10 cellular contexts compared by ENCODE assay signal in the genomic region with DNA sequence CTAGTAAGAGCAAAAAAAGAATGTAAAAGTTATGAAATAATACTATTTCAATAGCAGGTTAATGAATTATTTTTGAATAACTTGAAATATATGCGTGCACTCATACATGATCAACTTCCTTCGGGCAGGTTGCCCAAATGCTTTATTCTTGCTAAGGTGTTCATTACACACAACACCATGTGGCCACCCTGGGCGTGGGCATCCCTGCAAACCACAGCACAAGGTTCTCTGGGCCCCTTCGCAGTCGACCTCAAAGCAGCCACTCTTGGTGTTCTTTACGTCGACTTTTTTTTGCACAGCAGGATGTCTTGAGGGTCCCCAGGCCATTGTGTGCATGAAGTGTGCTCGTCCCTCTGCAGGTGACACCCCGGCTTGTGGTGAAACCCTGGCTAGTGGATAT.
A peak's percentile ranks its signal among the peaks of the same experiment; 100 is the strongest.
DNase-seq lines count a peak whose midpoint lies in the region; ATAC-seq and TF ChIP-seq lines count a peak whose summit lies in the region.
"Had no signal": no experiment of that assay in that cellular context is flagged by ENCODE, and none has a peak within 500 bp of the region (broad histone marks: within the 10 kb centered on the region; RNA-seq: fewer than 3 reads in every experiment).

No MANE protein-coding gene starts in this region.

- no peaks in the 10 kb centered on the region for H3K27me3 Mint-ChIP-seq in Calu3 (ENCODE audit: unreplicated experiment)
- H3K27me3 Mint-ChIP-seq in activated T-helper 17 cell treated with anti-CD3 and anti-CD28 coated beads, Interleukin-2, amount 50 U/mL, for 72 hours, result no peaks in the 10 kb centered on the region
- H3K27me3 Mint-ChIP-seq in Caco-2 (ENCODE audit: insufficient read depth, unreplicated experiment), result no peaks in the 10 kb centered on the region
- no peaks in the 10 kb centered on the region for H3K27me3 Mint-ChIP-seq in chondrocyte (ENCODE audit: low read depth)

- H3K9me3 Mint-ChIP-seq in Calu3 (ENCODE audit: low read depth, unreplicated experiment), result no peaks in the 10 kb centered on the region
- H3K9me3 Mint-ChIP-seq in activated T-helper 17 cell treated with anti-CD3 and anti-CD28 coated beads, Interleukin-2, amount 50 U/mL, for 72 hours, result no peaks in the 10 kb centered on the region
- peaks cover 10% of the 10 kb centered on the region for H3K9me3 Mint-ChIP-seq in Caco-2 (ENCODE audit: unreplicated experiment)
- no peaks in the 10 kb centered on the region for H3K9me3 Mint-ChIP-seq in chondrocyte (ENCODE audit: low read depth)

- 77 to 84% (median 82%) methylated on average over 9 of the region's 9 CpGs for WGBS in spleen, 5 donors

- no peaks in the 10 kb centered on the region for H3K27me3 ChIP-seq in left lung
- H3K27me3 ChIP-seq in spleen (replicated peaks in 1 of 7), result no peaks in the 10 kb centered on the region
- H3K27me3 ChIP-seq in Caco-2 (replicated peaks; ENCODE audit: control insufficient read depth, insufficient read depth, low read length), result no peaks in the 10 kb centered on the region
- H3K27me3 ChIP-seq: MG63 had no signal

- intact Hi-C loops in Calu3 (cut with micrococcal nuclease; ENCODE audit: unreplicated experiment), result loop anchor here (2.0 to 10.0 kb wide), 2 partner anchors 52 to 304 kb away; no protein-coding TSS in a partner anchor
- intact Hi-C loops in left lung (cut with DNase I), result no loop called here
- intact Hi-C loops in spleen (cut with DNase I; ENCODE audit: low total_unique reads), result no loop called here
- intact Hi-C loops in Caco-2 (cut with micrococcal nuclease; ENCODE audit: unreplicated experiment), result no loop called here

- H3K27ac Mint-ChIP-seq in Calu3 (ENCODE audit: unreplicated experiment) (peak overlapping the region; percentile 94), Caco-2 (ENCODE audit: unreplicated experiment) (no peak overlapping the region), chondrocyte (ENCODE audit: unreplicated experiment) (no peak overlapping the region)
- H3K27ac Mint-ChIP-seq in activated T-helper 17 cell treated with anti-CD3 and anti-CD28 coated beads, Interleukin-2, amount 50 U/mL, for 72 hours, result peak overlapping the region; percentile 55

- CTCF ChIA-PET in Calu3 (lab: Charles Lee), result interaction anchor here (1.3 to 1.7 kb wide), 2 partner anchors 13 to 276 kb away, joined by 3 to 5 read pairs; no protein-coding TSS in a partner anchor
- CTCF ChIA-PET in Caco-2 (lab: Charles Lee), result no interaction called here

- POLR2A ChIA-PET in Caco-2 (lab: Charles Lee), result no interaction called here

- H3K4me3 ChIP-seq in left lung (no peak overlapping the region), spleen (peak overlapping the region in 1 of 8 donors; percentile 57), Caco-2 (ENCODE audit: low read depth, low read length) (no peak overlapping the region)
- H3K4me3 ChIP-seq: MG63 had no signal

- BruUV-seq in Calu3 (replicated peaks; lab: Mats Ljungman, UMichigan) (no TSS peak), Caco-2 (replicated peaks; lab: Mats Ljungman, UMichigan) (no TSS peak)

- TF ChIP-seq POLR2A in spleen (IDR thresholded peaks at IDR 0.05), result no peak

- H3K36me3 Mint-ChIP-seq in Calu3 (ENCODE audit: insufficient read depth, unreplicated experiment) (peaks cover 12% of the 10 kb centered on the region), Caco-2 (ENCODE audit: insufficient read depth, unreplicated experiment) (no peaks in the 10 kb centered on the region), chondrocyte (ENCODE audit: low read depth) (no peaks in the 10 kb centered on the region)
- H3K36me3 Mint-ChIP-seq in activated T-helper 17 cell treated with anti-CD3 and anti-CD28 coated beads, Interleukin-2, amount 50 U/mL, for 72 hours (ENCODE audit: low read depth), result no peaks in the 10 kb centered on the region

- DNase-seq in Calu3, result peak; percentile 79
- no peak for DNase-seq in left lung
- DNase-seq in spleen, result no peak
- no peak for DNase-seq in stimulated activated CD4-positive, alpha-beta T cell treated with anti-CD3 and anti-CD28 coated beads, Interleukin-2, amount 100 ng/mL, for 48 hours
- DNase-seq in Caco-2, result no peak
- DNase-seq in chondrocyte (ENCODE audit: low spot score), result no peak
- DNase-seq: MG63, Right ventricle myocardium superior had no signal

- no peak for ATAC-seq in activated T-helper 17 cell treated with anti-CD3 and anti-CD28 coated beads, Interleukin-2, amount 50 U/mL, for 72 hours (replicated peaks)
- ATAC-seq in left lung (peak; percentile 8), GM19328 (IDR thresholded peaks at IDR 0.05; ENCODE audit: unreplicated experiment) (no peak)

- H3K4me1 Mint-ChIP-seq in Calu3 (ENCODE audit: low read depth, unreplicated experiment) (peaks cover 83% of the 10 kb centered on the region), Caco-2 (ENCODE audit: low read depth, unreplicated experiment) (peaks cover 14% of the 10 kb centered on the region), chondrocyte (ENCODE audit: low read depth) (peaks cover 44% of the 10 kb centered on the region)
- H3K4me1 Mint-ChIP-seq in activated T-helper 17 cell treated with anti-CD3 and anti-CD28 coated beads, Interleukin-2, amount 50 U/mL, for 72 hours, result peaks cover 39% of the 10 kb centered on the region

- H3K36me3 ChIP-seq in left lung, result no peaks in the 10 kb centered on the region
- no peaks in the 10 kb centered on the region for H3K36me3 ChIP-seq in spleen
- H3K36me3 ChIP-seq in Caco-2 (ENCODE audit: control insufficient read depth, insufficient read depth, low read length), result no peaks in the 10 kb centered on the region
- H3K36me3 ChIP-seq: MG63 had no signal

- H3K9me3 ChIP-seq in left lung (no peaks in the 10 kb centered on the region), spleen (no peaks in the 10 kb centered on the region), Caco-2 (no peaks in the 10 kb centered on the region)
- H3K9me3 ChIP-seq: MG63 had no signal

- H3K27ac ChIP-seq in left lung (peak overlapping the region; percentile 81 to 89), spleen (peak overlapping the region in 6 of 8 donors; percentile 69 to 81 (median 76))

- no peak for TF ChIP-seq CTCF in Calu3 (IDR thresholded peaks at IDR 0.05; ENCODE audit: unreplicated experiment)
- TF ChIP-seq CTCF in left lung (IDR thresholded peaks at IDR 0.05), result no peak
- no peak for TF ChIP-seq CTCF in spleen (IDR thresholded peaks at IDR 0.05 in 8 of 11, conservative IDR thresholded peaks at IDR 0.05 in 3 of 11)
- no peak for TF ChIP-seq CTCF in Caco-2 (IDR thresholded peaks at IDR 0.05; ENCODE audit: insufficient read depth in 1 of 2, low read depth in 1 of 2, low read length in 1 of 2, severe bottlenecking in 1 of 2, unreplicated experiment in 1 of 2)
- no peak for TF ChIP-seq CTCF in chondrocyte (IDR thresholded peaks at IDR 0.05)

- H3K4me1 ChIP-seq in left lung, result peaks cover 32 to 65% of the 10 kb centered on the region in 2 donors
- H3K4me1 ChIP-seq in spleen, result peaks cover 15 to 49% (median 28%) of the 10 kb centered on the region in 6 donors
- H3K4me1 ChIP-seq in Caco-2, result peaks cover 12% of the 10 kb centered on the region

- H3K4me3 Mint-ChIP-seq in Calu3 (ENCODE audit: low read depth, unreplicated experiment), result peak overlapping the region; percentile 44
- peak overlapping the region; percentile 74 for H3K4me3 Mint-ChIP-seq in activated T-helper 17 cell treated with anti-CD3 and anti-CD28 coated beads, Interleukin-2, amount 50 U/mL, for 72 hours
- no peak overlapping the region for H3K4me3 Mint-ChIP-seq in Caco-2 (ENCODE audit: unreplicated experiment)
- no peak overlapping the region for H3K4me3 Mint-ChIP-seq in chondrocyte (ENCODE audit: unreplicated experiment)

Comparison
In these comparisons a context has a peak if more than half of its experiments do, and no peak if none do; other contexts are left out.
1. H3K27ac Mint-ChIP-seq: peak in Calu3 (single experiment) and activated T-helper 17 cell treated with anti-CD3 and anti-CD28 coated beads, Interleukin-2, amount 50 U/mL, for 72 hours (single experiment); none in Caco-2 (single experiment) and chondrocyte (single experiment).
2. H3K4me3 Mint-ChIP-seq: peak in Calu3 (single experiment) and activated T-helper 17 cell treated with anti-CD3 and anti-CD28 coated beads, Interleukin-2, amount 50 U/mL, for 72 hours (single experiment); none in Caco-2 (single experiment) and chondrocyte (single experiment).